ENCODE assay signal across 8 cellular contexts in genomic region chr5:12023614-12024241, GRCh38.
DNase-seq lines count a peak whose midpoint lies in the region; ATAC-seq and TF ChIP-seq lines count a peak whose summit lies in the region.

No MANE protein-coding gene starts in this region.

- peaks cover 13% of the 10 kb centered on the region; the same call in 1 of the 2 replicates for H3K9me3 ChIP-seq in DOHH2 (ENCODE audit: control insufficient read depth, insufficient read depth, low read length)

- H3K9me2 ChIP-seq in DOHH2 (replicated peaks; ENCODE audit: control insufficient read depth, low read length) = no peaks in the 10 kb centered on the region

- H3K4me1 ChIP-seq in DOHH2 (ENCODE audit: control insufficient read depth, low read length) = no peaks in the 10 kb centered on the region

- no peak overlapping the region for H3K27ac ChIP-seq in DOHH2 (ENCODE audit: low read depth, low read length)

- H3K4me3 Mint-ChIP-seq in activated CD8-positive, alpha-beta memory T cell treated with anti-CD3 and anti-CD28 coated beads, Interleukin-2, amount 10 ng/mL, durations not matched to agents 7 days and 5 days = no peak overlapping the region

- H4K20me1 ChIP-seq in DOHH2 (ENCODE audit: control insufficient read depth, insufficient read depth, low read depth, low read length) = no peaks in the 10 kb centered on the region

- H3K4me2 ChIP-seq in DOHH2 (ENCODE audit: low read length) = no peak overlapping the region

- in situ Hi-C loops in astrocyte of the spinal cord (cut with HindIII; ENCODE audit: low sequenced_read_pairs) = no loop called here

- no peaks in the 10 kb centered on the region for H3F3A ChIP-seq in DOHH2 (ENCODE audit: control insufficient read depth, insufficient read depth)

- no peak overlapping the region for H3K27ac Mint-ChIP-seq in activated CD8-positive, alpha-beta memory T cell treated with anti-CD3 and anti-CD28 coated beads, Interleukin-2, amount 10 ng/mL, durations not matched to agents 7 days and 5 days

- H3K4me3 ChIP-seq in DOHH2 (ENCODE audit: low read length) (no peak overlapping the region), H7 (ENCODE audit: insufficient read depth, low read depth, low read length) (no peak overlapping the region), astrocyte of the spinal cord (ENCODE audit: low read depth, low read length) (no peak overlapping the region)

- H3K36me3 ChIP-seq in DOHH2 (ENCODE audit: control insufficient read depth, low read length) (no peaks in the 10 kb centered on the region), H7 (replicated peaks; ENCODE audit: control insufficient read depth, insufficient read depth, low read length) (no peaks in the 10 kb centered on the region)

- peak; percentile 75 for TF ChIP-seq CTCF in DOHH2 (IDR thresholded peaks at IDR 0.05; ENCODE audit: low read depth, low read length, poor library complexity, severe bottlenecking)
- peak; percentile 53 for TF ChIP-seq CTCF in astrocyte of the spinal cord (IDR thresholded peaks at IDR 0.05; ENCODE audit: low read depth, low read length)

- H3K36me3 Mint-ChIP-seq in activated CD8-positive, alpha-beta memory T cell treated with anti-CD3 and anti-CD28 coated beads, Interleukin-2, amount 10 ng/mL, durations not matched to agents 7 days and 5 days = no peaks in the 10 kb centered on the region

- no peaks in the 10 kb centered on the region for H3K79me2 ChIP-seq in DOHH2 (ENCODE audit: control insufficient read depth, low read length)

- DNase-seq in H7 (peak; percentile 19), NCI-H2196 treated with DMSO at 0.1 percent for 48 hours (lab: John Stamatoyannopoulos, UW; ENCODE audit: unreplicated experiment) (peak; percentile 2), astrocyte of the spinal cord (ENCODE audit: low read depth, low spot score) (peak; percentile 58), lung microvascular endothelial cell (ENCODE audit: low read depth in 2 of 2) (peak; percentile 37 to 44)
- DNase-seq in activated CD8-positive, alpha-beta memory T cell treated with anti-CD3 and anti-CD28 coated beads, Interleukin-2, amount 50 U/mL, for 4 hours = no peak
- DNase-seq in activated CD8-positive, alpha-beta memory T cell treated with anti-CD3 and anti-CD28 coated beads, Interleukin-2, amount 10 ng/mL, durations not matched to agents 7 days and 5 days = no peak

- ATAC-seq in HG02973 (IDR thresholded peaks at IDR 0.05; ENCODE audit: unreplicated experiment) = no peak
- no peak for ATAC-seq in activated CD8-positive, alpha-beta memory T cell treated with anti-CD3 and anti-CD28 coated beads, Interleukin-2, amount 10 ng/mL, durations not matched to agents 7 days and 5 days

- peaks cover 4% of the 10 kb centered on the region for H3K9me3 Mint-ChIP-seq in activated CD8-positive, alpha-beta memory T cell treated with anti-CD3 and anti-CD28 coated beads, Interleukin-2, amount 10 ng/mL, durations not matched to agents 7 days and 5 days (ENCODE audit: low read depth)

- H3K27me3 ChIP-seq in DOHH2 (ENCODE audit: control insufficient read depth, low read length) = no peaks in the 10 kb centered on the region
- H3K27me3 ChIP-seq in H7 (ENCODE audit: control insufficient read depth, insufficient read depth, low read length) = no peaks in the 10 kb centered on the region

- CTCF ChIA-PET in activated CD8-positive, alpha-beta memory T cell treated with anti-CD3 and anti-CD28 coated beads, Interleukin-2, amount 10 ng/mL, durations not matched to agents 7 days and 5 days (lab: Charles Lee) = no interaction called here

- no peaks in the 10 kb centered on the region for H3K27me3 Mint-ChIP-seq in activated CD8-positive, alpha-beta memory T cell treated with anti-CD3 and anti-CD28 coated beads, Interleukin-2, amount 10 ng/mL, durations not matched to agents 7 days and 5 days

- no peaks in the 10 kb centered on the region for H3K4me1 Mint-ChIP-seq in activated CD8-positive, alpha-beta memory T cell treated with anti-CD3 and anti-CD28 coated beads, Interleukin-2, amount 10 ng/mL, durations not matched to agents 7 days and 5 days

Comparison
In these comparisons a context has a peak if more than half of its experiments do, and no peak if none do; other contexts are left out.
1. DNase-seq: peak in H7 (single experiment), NCI-H2196 treated with DMSO at 0.1 percent for 48 hours (single experiment), astrocyte of the spinal cord (single experiment) and lung microvascular endothelial cell (2 of 2); none in activated CD8-positive, alpha-beta memory T cell treated with anti-CD3 and anti-CD28 coated beads, Interleukin-2, amount 50 U/mL, for 4 hours (single experiment) and activated CD8-positive, alpha-beta memory T cell treated with anti-CD3 and anti-CD28 coated beads, Interleukin-2, amount 10 ng/mL, durations not matched to agents 7 days and 5 days (single experiment).